ENCODE assay signal across 19 cellular contexts in the genomic region with DNA sequence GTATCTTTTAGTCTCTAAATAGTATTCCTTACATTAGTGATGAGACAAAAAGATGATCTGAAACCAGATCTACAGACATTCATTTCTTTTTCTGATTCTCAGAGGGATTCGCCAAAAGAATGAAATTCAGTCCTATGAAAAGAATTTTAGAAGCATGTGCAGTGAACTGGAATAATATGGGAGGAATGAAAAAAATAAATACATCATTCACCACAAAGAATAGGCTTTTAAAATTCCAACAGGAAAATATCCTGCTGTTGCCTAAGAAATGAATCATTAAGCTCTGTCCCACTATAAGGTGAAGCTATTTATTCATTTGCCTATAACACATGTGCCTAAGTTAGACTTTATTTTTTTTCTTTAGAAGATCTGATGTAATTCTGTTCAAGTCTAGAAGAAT.
A peak's percentile ranks its signal among the peaks of the same experiment; 100 is the strongest.
DNase-seq lines count a peak whose midpoint lies in the region; ATAC-seq and TF ChIP-seq lines count a peak whose summit lies in the region.
"Had no signal": no experiment of that assay in that cellular context is flagged by ENCODE, and none has a peak within 500 bp of the region (broad histone marks: within the 10 kb centered on the region; RNA-seq: fewer than 3 reads in every experiment).

No MANE protein-coding gene starts in this region.

- H3K9me3 Mint-ChIP-seq in MCF 10A (ENCODE audit: unreplicated experiment) = no peaks in the 10 kb centered on the region
- H3K9me3 Mint-ChIP-seq: central memory CD8-positive, alpha-beta T cell had no signal

- intact Hi-C loops in MCF 10A (cut with micrococcal nuclease) (no loop called here), breast epithelium (cut with DNase I; ENCODE audit: low total_unique reads) (no loop called here)

- ATAC-seq in GM18873 (IDR thresholded peaks at IDR 0.05; ENCODE audit: low FRiP score, unreplicated experiment) (no peak), T-helper 17 cell (no peak)
- ATAC-seq: HepG2 had no signal

- H3K27me3 Mint-ChIP-seq in MCF 10A (ENCODE audit: insufficient read depth, unreplicated experiment) = no peaks in the 10 kb centered on the region
- peaks cover 20% of the 10 kb centered on the region for H3K27me3 Mint-ChIP-seq in T-helper 17 cell

- TF ChIP-seq POLR2A in breast epithelium (IDR thresholded peaks at IDR 0.05) = no peak

- H3K36me3 Mint-ChIP-seq in MCF 10A (ENCODE audit: insufficient read depth, unreplicated experiment) (no peaks in the 10 kb centered on the region), T-helper 17 cell (ENCODE audit: low read depth) (no peaks in the 10 kb centered on the region)

- H3K27ac Mint-ChIP-seq in MCF 10A (ENCODE audit: low read depth, unreplicated experiment) (no peak overlapping the region), T-helper 17 cell (no peak overlapping the region)

- H3K4me3 Mint-ChIP-seq in MCF 10A (ENCODE audit: unreplicated experiment) (no peak overlapping the region), T-helper 17 cell (no peak overlapping the region)
- H3K4me3 Mint-ChIP-seq: central memory CD8-positive, alpha-beta T cell had no signal

- CTCF ChIA-PET in MCF 10A (lab: Yijun Ruan, JAX) = interaction anchor here (1.2 kb wide), 1 partner anchor 17 kb away, joined by 3 read pairs; no protein-coding TSS in a partner anchor

- peak; percentile 20 for DNase-seq in MCF 10A (ENCODE audit: unreplicated experiment)
- no peak for DNase-seq in breast epithelium (ENCODE audit: low spot score in 2 of 2)
- DNase-seq in SK-N-MC (ENCODE audit: low read depth, low spot score) = peak; percentile 65
- DNase-seq in fibroblast of villous mesenchyme (ENCODE audit: low read depth) = peak; percentile 14
- no peak for DNase-seq in T-helper 17 cell
- DNase-seq in DMS 273 (lab: John Stamatoyannopoulos, UW; ENCODE audit: unreplicated experiment) = no peak
- no peak for DNase-seq in cerebellum (ENCODE audit: low spot score)
- DNase-seq: activated gamma-delta T cell treated with Interleukin-2 at 50 U/mL for 16 hours; DMS53; hypothalamus; NCI-H1048; NCI-H2171; NK-92 treated with Interleukin-12 subunit alpha and Interleukin-12 subunit beta, amount 100 ng/mL, for 24 hours; small intestine; stomach had no signal

- POLR2A ChIA-PET in MCF 10A (lab: Yijun Ruan, JAX) = interaction anchor here (0.9 kb wide), 1 partner anchor 10 kb away, joined by 3 read pairs; no protein-coding TSS in a partner anchor

- peak overlapping the region; percentile 38 for H3K9ac ChIP-seq in SK-N-MC (ENCODE audit: insufficient read length)

- H3K27ac ChIP-seq in breast epithelium (no peak overlapping the region), SK-N-MC (peak overlapping the region; percentile 94)
- H3K27ac ChIP-seq: 22Rv1, stomach had no signal

- H3K4me3 ChIP-seq in breast epithelium = no peak overlapping the region
- peak overlapping the region; percentile 67 for H3K4me3 ChIP-seq in SK-N-MC
- H3K4me3 ChIP-seq in fibroblast of villous mesenchyme (ENCODE audit: low read depth, low read length) = no peak overlapping the region
- H3K4me3 ChIP-seq: stomach had no signal

- H3K9me3 ChIP-seq in breast epithelium (no peaks in the 10 kb centered on the region), SK-N-MC (ENCODE audit: low read depth, low read length) (no peaks in the 10 kb centered on the region), T-helper 17 cell (ENCODE audit: control insufficient read depth, low read length, poor library complexity, severe bottlenecking) (no peaks in the 10 kb centered on the region)
- H3K9me3 ChIP-seq: stomach had no signal

- H3K36me3 ChIP-seq in breast epithelium = peaks cover 3% of the 10 kb centered on the region
- no peaks in the 10 kb centered on the region for H3K36me3 ChIP-seq in SK-N-MC (ENCODE audit: insufficient read depth, low read length)
- H3K36me3 ChIP-seq: stomach had no signal

- no TSS peak for BruUV-seq in MCF 10A (replicated peaks; lab: Mats Ljungman, UMichigan)

- no peak for TF ChIP-seq CTCF in MCF 10A (IDR thresholded peaks at IDR 0.05; ENCODE audit: unreplicated experiment)
- no peak for TF ChIP-seq CTCF in breast epithelium (IDR thresholded peaks at IDR 0.05)
- TF ChIP-seq CTCF in fibroblast of villous mesenchyme (IDR thresholded peaks at IDR 0.05; ENCODE audit: insufficient read depth, low read depth, low read length) = no peak

- H3K4me1 ChIP-seq in breast epithelium = no peaks in the 10 kb centered on the region
- H3K4me1 ChIP-seq: stomach had no signal

- H3K4me1 Mint-ChIP-seq in MCF 10A (ENCODE audit: insufficient read depth, unreplicated experiment) = peaks cover 12% of the 10 kb centered on the region
- H3K4me1 Mint-ChIP-seq in T-helper 17 cell = no peaks in the 10 kb centered on the region
- H3K4me1 Mint-ChIP-seq: central memory CD8-positive, alpha-beta T cell had no signal

- H3K27me3 ChIP-seq in breast epithelium = no peaks in the 10 kb centered on the region
- H3K27me3 ChIP-seq: stomach had no signal

Comparison
In these comparisons a context has a peak if more than half of its experiments do, and no peak if none do; other contexts are left out.
1. DNase-seq: peak in MCF 10A (single experiment), SK-N-MC (single experiment) and fibroblast of villous mesenchyme (single experiment); none in breast epithelium (0 of 2), T-helper 17 cell (0 of 3), DMS 273 (single experiment) and cerebellum (single experiment).